ENCODE assay signal across 8 cellular contexts in the genomic region with DNA sequence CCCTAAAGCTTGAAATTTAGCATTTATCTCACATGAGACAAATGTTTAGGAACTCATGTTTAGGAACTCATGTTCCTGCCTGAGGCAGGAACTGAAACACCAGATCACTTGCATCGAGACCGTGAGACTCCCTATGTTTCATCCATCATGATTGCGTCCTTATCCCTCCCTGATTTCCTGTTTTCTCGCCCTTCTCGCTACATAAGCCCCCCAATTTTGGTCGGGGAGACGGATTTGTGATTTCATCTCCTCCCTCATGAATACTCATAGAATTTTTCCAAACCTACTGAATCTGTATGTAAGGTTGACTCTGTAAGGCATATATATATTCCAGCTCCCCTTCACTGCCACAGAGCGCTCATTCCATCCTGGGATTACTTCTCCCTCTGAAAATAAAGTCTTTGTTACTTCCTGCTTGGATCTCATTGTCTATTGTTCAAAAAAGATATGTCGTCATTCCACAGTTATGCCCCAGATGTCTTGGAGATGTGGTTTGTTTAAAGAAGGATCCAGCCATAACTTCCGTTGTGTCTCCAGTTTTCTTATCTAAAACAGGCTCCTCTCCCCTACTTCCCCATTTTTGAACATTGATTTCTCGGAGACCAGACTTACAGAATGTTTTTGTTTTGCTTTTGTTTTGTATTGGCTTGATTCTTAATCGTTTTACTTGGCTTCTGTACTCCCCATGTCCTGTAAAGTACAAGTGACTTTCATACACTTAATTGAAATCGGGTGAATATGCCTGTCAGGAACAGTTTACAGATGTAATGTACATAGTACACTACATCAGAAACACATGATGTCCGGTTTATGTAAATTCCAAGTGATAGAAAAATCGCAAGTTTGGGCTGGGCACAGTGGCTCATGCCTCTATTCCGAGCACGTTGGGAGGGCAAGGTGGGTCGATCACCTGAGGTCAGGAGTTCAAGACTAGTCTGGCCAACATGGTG.
DNase-seq lines count a peak whose midpoint lies in the region; ATAC-seq and TF ChIP-seq lines count a peak whose summit lies in the region.

No MANE protein-coding gene starts in this region.

- TF ChIP-seq CTCF in ovary (IDR thresholded peaks at IDR 0.05): no peak

- peaks cover 5% of the 10 kb centered on the region; the same call in 1 of the 2 replicates for H3K4me1 ChIP-seq in ES-I3 (ENCODE audit: insufficient read depth, low read length)
- H3K4me1 ChIP-seq in HUES48 (ENCODE audit: control insufficient read depth, insufficient read depth, low read length): peaks cover 31% of the 10 kb centered on the region
- H3K4me1 ChIP-seq in ovary (ENCODE audit: insufficient read depth): peaks cover 5% of the 10 kb centered on the region

- peak overlapping the region; percentile 86 for H3K4me3 ChIP-seq in HUES48 (ENCODE audit: low read depth, low read length)
- peak overlapping the region; percentile 97 for H3K4me3 ChIP-seq in SK-N-MC
- peak overlapping the region; percentile 74 for H3K4me3 ChIP-seq in ovary

- no peak for DNase-seq in SK-N-MC (ENCODE audit: low read depth, low spot score)
- peak; percentile 61 for DNase-seq in fibroblast of the conjunctiva (ENCODE audit: low read depth)
- DNase-seq in ovary: no peak
- no peak for DNase-seq in NCI-H2107 treated with DMSO at 0.1 percent for 48 hours (lab: John Stamatoyannopoulos, UW; ENCODE audit: unreplicated experiment)

- ATAC-seq in GM19463 (IDR thresholded peaks at IDR 0.05; ENCODE audit: unreplicated experiment) (no peak), GM21423 (IDR thresholded peaks at IDR 0.05; ENCODE audit: unreplicated experiment) (no peak)

- H3K9me3 ChIP-seq in ES-I3 (ENCODE audit: control insufficient read depth, insufficient read depth, low read length) (no peaks in the 10 kb centered on the region), HUES48 (ENCODE audit: control insufficient read depth, insufficient read depth, low read length) (no peaks in the 10 kb centered on the region), SK-N-MC (ENCODE audit: low read depth, low read length) (no peaks in the 10 kb centered on the region), ovary (no peaks in the 10 kb centered on the region)

- WGBS in ovary, 3 donors: 2 to 6% (median 4%) methylated on average over 18 of the region's 18 CpGs

- no peak for TF ChIP-seq EP300 in ovary (IDR thresholded peaks at IDR 0.05)

- no peak for TF ChIP-seq POLR2A in ovary (IDR thresholded peaks at IDR 0.05)

- intact Hi-C loops in ovary (cut with DNase I): no loop called here

- H3K9ac ChIP-seq in ES-I3 (ENCODE audit: low read depth, low read length) (peak overlapping the region; percentile 72), HUES48 (ENCODE audit: low read depth, low read length) (peak overlapping the region; percentile 99), SK-N-MC (ENCODE audit: insufficient read length) (peak overlapping the region; percentile 99)

- H3K27me3 ChIP-seq in HUES48 (ENCODE audit: control insufficient read depth, insufficient read depth, low read length) (no peaks in the 10 kb centered on the region), ovary (no peaks in the 10 kb centered on the region)

- H3K27ac ChIP-seq in HUES48 (ENCODE audit: low read depth, low read length): peak overlapping the region; percentile 98
- peak overlapping the region; percentile 96 for H3K27ac ChIP-seq in SK-N-MC
- H3K27ac ChIP-seq in ovary: peak overlapping the region in 1 of 2 donors; percentile 94

- H3K36me3 ChIP-seq in ES-I3 (ENCODE audit: insufficient read depth, low read length) (no peaks in the 10 kb centered on the region), HUES48 (ENCODE audit: control insufficient read depth, insufficient read depth, low read length) (no peaks in the 10 kb centered on the region), SK-N-MC (ENCODE audit: insufficient read depth, low read length) (no peaks in the 10 kb centered on the region), ovary (no peaks in the 10 kb centered on the region)
